In the genomic region with DNA sequence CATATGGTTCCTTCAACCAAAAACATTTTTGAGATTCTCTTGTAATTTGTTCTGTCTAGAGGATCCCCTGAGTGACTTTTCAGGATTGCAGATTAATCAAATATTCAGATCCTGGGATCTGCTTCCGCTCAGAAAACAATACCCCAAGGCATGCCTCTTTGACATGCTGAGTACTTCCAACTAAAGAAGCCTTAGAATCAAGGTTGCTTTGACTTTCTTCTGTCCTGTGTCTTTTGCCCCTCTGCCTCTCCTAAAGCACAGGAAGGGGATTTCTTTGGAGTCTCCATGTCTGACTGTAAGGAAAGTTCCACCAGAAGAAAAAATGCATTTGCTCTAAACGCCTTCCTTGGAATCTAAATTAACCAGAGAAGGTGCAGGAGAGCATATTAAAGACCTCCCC, we compare ENCODE assay signal across 17 cellular contexts.
DNase-seq lines count a peak whose midpoint lies in the region; ATAC-seq, FAIRE-seq and TF ChIP-seq lines count a peak whose summit lies in the region.
"Had no signal": no experiment of that assay in that cellular context is flagged by ENCODE, and none has a peak within 500 bp of the region (broad histone marks: within the 10 kb centered on the region; RNA-seq: fewer than 3 reads in every experiment).

No MANE protein-coding gene starts in this region.

- no peaks in the 10 kb centered on the region for H3K79me1 ChIP-seq in H1 (ENCODE audit: low read depth, low read length)

- H2BK20ac ChIP-seq in H1 (ENCODE audit: low read length) = no peak overlapping the region

- H4K8ac ChIP-seq in H1 (ENCODE audit: extremely low read depth, insufficient read depth, low read length) = no peak overlapping the region

- H2BK120ac ChIP-seq in H1 (replicated peaks; ENCODE audit: low read depth, low read length) = no peak overlapping the region

- no peak overlapping the region for H2BK15ac ChIP-seq in H1 (ENCODE audit: low read length)

- intact Hi-C loops in activated CD4-positive, alpha-beta T cell treated with anti-CD3 and anti-CD28 coated beads for 36 hours (cut with DNase I, micrococcal nuclease) = no loop called here

- FAIRE-seq in H1 (lab: Jason Lieb, UNC) = peak; percentile 55
- FAIRE-seq: HTR-8/SVneo, K562 had no signal

- no peak overlapping the region for H2BK12ac ChIP-seq in H1 (ENCODE audit: low read depth, low read length)

- no peaks in the 10 kb centered on the region for H3K36me3 ChIP-seq in SK-N-SH (replicated peaks in 1 of 2; ENCODE audit: control insufficient read depth in 1 of 2, insufficient read depth in 2 of 2, low read length in 1 of 2)
- no peaks in the 10 kb centered on the region for H3K36me3 ChIP-seq in H1 (ENCODE audit: control insufficient read depth in 2 of 4, insufficient read depth in 4 of 4, low read length in 3 of 4)

- H4K20me1 ChIP-seq in SK-N-SH (ENCODE audit: insufficient read depth) (no peaks in the 10 kb centered on the region), H1 (replicated peaks in 1 of 2; ENCODE audit: control insufficient read depth in 1 of 2, insufficient read depth in 2 of 2, low read length in 2 of 2) (no peaks in the 10 kb centered on the region)

- WGBS in SK-N-SH (ENCODE audit: low lambda C conversion rate) = 52% methylated on average over 2 of the region's 2 CpGs
- 77% methylated on average over 2 of the region's 2 CpGs; no CpG with 5 or more reads in 1 of the 2 experiments for WGBS in H1 (ENCODE audit: extremely low coverage in 1 of 2, insufficient coverage in 1 of 2, insufficient read length in 1 of 2, insufficient replicate concordance in 2 of 2, low coverage in 1 of 2, low lambda C conversion rate in 2 of 2, missing lambda C conversion rate in 1 of 2), 2 experiments

- H2AFZ ChIP-seq in SK-N-SH (ENCODE audit: low read depth) (no peak overlapping the region), H1 (ENCODE audit: low read length) (no peak overlapping the region)

- no peak overlapping the region for H3K23ac ChIP-seq in H1 (ENCODE audit: insufficient read length)

- TF ChIP-seq RAD21 in SK-N-SH (IDR thresholded peaks at IDR 0.05; ENCODE audit: low read length) = no peak
- no peak for TF ChIP-seq RAD21 in H1 (IDR thresholded peaks at IDR 0.05 in 1 of 2, conservative IDR thresholded peaks at IDR 0.05 in 1 of 2; ENCODE audit: low read depth in 2 of 2, low read length in 2 of 2)

- H3K4me2 ChIP-seq in SK-N-SH (no peak overlapping the region), H1 (ENCODE audit: insufficient read depth in 1 of 2, low read depth in 2 of 2, low read length in 2 of 2) (no peak overlapping the region)

- no peak overlapping the region for H3K14ac ChIP-seq in H1 (ENCODE audit: insufficient read length)

- no peak overlapping the region for H4K5ac ChIP-seq in H1 (ENCODE audit: insufficient read length, low read depth, low read length)

- peaks cover 2% of the 10 kb centered on the region for H3K27me3 Mint-ChIP-seq in activated CD4-positive, alpha-beta T cell treated with anti-CD3 and anti-CD28 coated beads for 36 hours

- H3F3A ChIP-seq in SK-N-SH (replicated peaks; ENCODE audit: insufficient read depth) = no peaks in the 10 kb centered on the region

- no peaks in the 10 kb centered on the region for H3K23me2 ChIP-seq in H1 (ENCODE audit: low read depth, low read length)

- POLR2A ChIA-PET in SK-N-SH (lab: Yijun Ruan, JAX) (no interaction called here), H1 (lab: Charles Lee; ENCODE audit: partially characterized antibody) (no interaction called here)
- POLR2A ChIA-PET in activated CD4-positive, alpha-beta T cell treated with anti-CD3 and anti-CD28 coated beads for 36 hours (lab: Charles Lee) = no interaction called here

- no peaks in the 10 kb centered on the region for H3K36me3 Mint-ChIP-seq in activated CD4-positive, alpha-beta T cell treated with anti-CD3 and anti-CD28 coated beads for 36 hours (ENCODE audit: low read depth)
- H3K36me3 Mint-ChIP-seq: CD14-positive monocyte had no signal

- H3K4me1 ChIP-seq in SK-N-SH (ENCODE audit: control insufficient read depth in 1 of 2, insufficient read depth in 2 of 2, low read depth in 1 of 2, low read length in 1 of 2) (peaks cover 0 to 8% of the 10 kb centered on the region in 2 experiments; a peak in 2 of 4 replicates), H1 (replicated peaks in 1 of 4; ENCODE audit: control insufficient read depth in 3 of 4, insufficient read depth in 4 of 4, low read length in 3 of 4) (peaks cover 0 to 4% (median 1%) of the 10 kb centered on the region in 4 experiments; a peak in 1 of 7 replicates)
- H3K4me1 ChIP-seq: Caco-2 had no signal

- TF ChIP-seq POLR2A in H1 (IDR thresholded peaks at IDR 0.05; ENCODE audit: control extremely low read depth in 1 of 2, low read depth in 2 of 2, low read length in 2 of 2) = no peak

- TF ChIP-seq CTCF in SK-N-SH (IDR thresholded peaks at IDR 0.05) = no peak
- no peak for TF ChIP-seq CTCF in H1 (IDR thresholded peaks at IDR 0.05; ENCODE audit: control extremely low read depth in 1 of 3, insufficient read depth in 1 of 3, low read depth in 1 of 3, low read length in 3 of 3)

- H3K27ac Mint-ChIP-seq in activated CD4-positive, alpha-beta T cell treated with anti-CD3 and anti-CD28 coated beads for 36 hours = no peak overlapping the region
- H3K27ac Mint-ChIP-seq: CD14-positive monocyte; CD8-positive, alpha-beta memory T cell; HFFc6 had no signal

- H3K27me3 ChIP-seq in SK-N-SH (ENCODE audit: insufficient read depth) = no peaks in the 10 kb centered on the region; the same call in 1 of the 2 replicates
- H3K27me3 ChIP-seq in H1 (replicated peaks in 1 of 4; ENCODE audit: control insufficient read depth in 3 of 4, extremely low read depth in 1 of 4, insufficient read depth in 3 of 4, low read length in 3 of 4) = no peaks in the 10 kb centered on the region

- H2BK5ac ChIP-seq in H1 (ENCODE audit: low read depth, low read length) = no peak overlapping the region

- CTCF ChIA-PET in SK-N-SH (lab: Yijun Ruan, JAX) (no interaction called here), H1 (lab: Charles Lee; ENCODE audit: partially characterized antibody) (interaction anchor here (1.0 kb wide), 1 partner anchor 134 kb away, joined by 6 read pairs; no protein-coding TSS in a partner anchor)
- CTCF ChIA-PET in activated CD4-positive, alpha-beta T cell treated with anti-CD3 and anti-CD28 coated beads for 36 hours (lab: Charles Lee) = no interaction called here

- H2AK5ac ChIP-seq in H1 (ENCODE audit: low read depth, low read length) = no peak overlapping the region

- no peaks in the 10 kb centered on the region for H3K9me3 ChIP-seq in SK-N-SH
- no peaks in the 10 kb centered on the region for H3K9me3 ChIP-seq in H1 (ENCODE audit: insufficient read depth in 2 of 2, low read depth in 1 of 2, low read length in 1 of 2)
- H3K9me3 ChIP-seq: Caco-2 had no signal

- no peak overlapping the region for H3K4me3 Mint-ChIP-seq in activated CD4-positive, alpha-beta T cell treated with anti-CD3 and anti-CD28 coated beads for 36 hours
- H3K4me3 Mint-ChIP-seq: CD14-positive monocyte; CD8-positive, alpha-beta memory T cell; HFFc6 had no signal

- H4K91ac ChIP-seq in H1 (replicated peaks; ENCODE audit: insufficient read length, low read length) = no peak overlapping the region

- H3K56ac ChIP-seq in H1 (replicated peaks; ENCODE audit: insufficient read length, low read depth, low read length) = no peak overlapping the region

- H3K27ac ChIP-seq in SK-N-SH (ENCODE audit: low read depth in 2 of 2, low read length in 1 of 2) = no peak overlapping the region
- H3K27ac ChIP-seq in H1 (ENCODE audit: low read depth, low read length) = no peak overlapping the region
- H3K27ac ChIP-seq: 22Rv1 had no signal

- H3K4ac ChIP-seq in H1 (replicated peaks; ENCODE audit: insufficient read length, low read depth, low read length) = no peak overlapping the region

- no peak overlapping the region for H3K4me3 ChIP-seq in SK-N-SH (ENCODE audit: low read depth in 2 of 2, low read length in 1 of 2)
- H3K4me3 ChIP-seq in H1 (ENCODE audit: extremely low read depth in 1 of 4, insufficient read depth in 2 of 4, low read depth in 3 of 4, low read length in 4 of 4) = no peak overlapping the region
- H3K4me3 ChIP-seq: K562 had no signal

- DNase-seq in SK-N-SH = no peak
- no peak for DNase-seq in H1 (ENCODE audit: low read depth in 1 of 2, low spot score in 2 of 2)
- DNase-seq in iPS-NIHi11 (ENCODE audit: low spot score) = peak; percentile 17
- DNase-seq in DMS114 treated with DMSO at 0.1 percent for 48 hours (lab: John Stamatoyannopoulos, UW; ENCODE audit: unreplicated experiment) = no peak
- no peak for DNase-seq in activated CD4-positive, alpha-beta T cell treated with anti-CD3 and anti-CD28 coated beads for 36 hours
- DNase-seq in epidermal melanocyte (ENCODE audit: insufficient read length, low spot score) = no peak
- DNase-seq: Caco-2; CD8-positive, alpha-beta memory T cell; DMS53; GF-D8; HCEC 1CT; HFFc6 had no signal

- H3K9ac ChIP-seq in SK-N-SH = no peak overlapping the region
- no peak overlapping the region for H3K9ac ChIP-seq in H1 (replicated peaks in 1 of 4; ENCODE audit: extremely low read depth in 1 of 4, low read depth in 3 of 4, low read length in 3 of 4)

- H3K79me2 ChIP-seq in SK-N-SH (ENCODE audit: insufficient read depth) (no peaks in the 10 kb centered on the region), H1 (ENCODE audit: control insufficient read depth in 1 of 2, insufficient read depth in 2 of 2, low read length in 2 of 2) (no peaks in the 10 kb centered on the region)

- no peaks in the 10 kb centered on the region for H3K4me1 Mint-ChIP-seq in activated CD4-positive, alpha-beta T cell treated with anti-CD3 and anti-CD28 coated beads for 36 hours
- H3K4me1 Mint-ChIP-seq: CD14-positive monocyte; CD8-positive, alpha-beta memory T cell had no signal

- TF ChIP-seq EP300 in SK-N-SH (IDR thresholded peaks at IDR 0.05; ENCODE audit: borderline replicate concordance in 1 of 2, low read depth in 1 of 2, low read length in 1 of 2) (no peak), H1 (IDR thresholded peaks at IDR 0.05; ENCODE audit: borderline replicate concordance in 1 of 2, low read depth in 2 of 2, low read length in 2 of 2) (no peak)

- no peak for ATAC-seq in SK-N-SH treated with all-trans-retinoic acid at 6 μM for 48 hours
- no peak for ATAC-seq in activated CD4-positive, alpha-beta T cell treated with anti-CD3 and anti-CD28 coated beads for 36 hours
- ATAC-seq: K562 had no signal

- H3K9me2 ChIP-seq in SK-N-SH = no peaks in the 10 kb centered on the region

- no peak overlapping the region; the same call in 1 of the 2 replicates for H3K18ac ChIP-seq in H1 (ENCODE audit: extremely low read depth, low read length)

- no peaks in the 10 kb centered on the region for H3K9me3 Mint-ChIP-seq in activated CD4-positive, alpha-beta T cell treated with anti-CD3 and anti-CD28 coated beads for 36 hours (ENCODE audit: low read depth)

TF ChIP-seq in SK-N-SH treated with all-trans-retinoic acid at 6 μM for 48 hours, 23 proteins besides CTCF, POLR2A, EP300 and RAD21 (continues in another document):
- no peak for TF ChIP-seq ZC3H10 (CRISPR knock-in tag; IDR thresholded peaks at IDR 0.05)
- TF ChIP-seq ISL1 (CRISPR knock-in tag; IDR thresholded peaks at IDR 0.05) = peak; percentile 15; the same call in 1 of the 2 replicates

TF ChIP-seq in SK-N-SH, 30 proteins besides CTCF, POLR2A, EP300 and RAD21 (continues in another document):
- TF ChIP-seq TCF12 (IDR thresholded peaks at IDR 0.05) = no peak

TF ChIP-seq in H1, 55 proteins besides CTCF, POLR2A, EP300 and RAD21 (continues in another document):
- TF ChIP-seq SAP30 (IDR thresholded peaks at IDR 0.05; ENCODE audit: insufficient read depth, insufficient replicate concordance, low read length) (no peak), SIN3A (conservative IDR thresholded peaks at IDR 0.05 in 1 of 2, IDR thresholded peaks at IDR 0.05 in 1 of 2; ENCODE audit: low read depth in 1 of 2, low read length in 2 of 2) (no peak)
